In genomic region chr6:26223213-26223612, GRCh38 we compare ENCODE assay signal across 8 cellular contexts.
DNase-seq lines count a peak whose midpoint lies in the region; ATAC-seq, FAIRE-seq and TF ChIP-seq lines count a peak whose summit lies in the region.

No MANE protein-coding gene starts in this region.

- no peak overlapping the region for H3K4me3 Mint-ChIP-seq in T-helper 17 cell

- H3K9me1 ChIP-seq in keratinocyte (ENCODE audit: control insufficient read depth, extremely low read depth, insufficient read depth, low read length): no peaks in the 10 kb centered on the region

- H3K9me3 ChIP-seq in T-helper 17 cell (ENCODE audit: control insufficient read depth, low read length, poor library complexity, severe bottlenecking): no peaks in the 10 kb centered on the region
- H3K9me3 ChIP-seq in keratinocyte (ENCODE audit: control insufficient read depth, low read depth, low read length): peaks cover 3% of the 10 kb centered on the region

- H3K9ac ChIP-seq in keratinocyte (ENCODE audit: control insufficient read depth, extremely low read depth, insufficient read depth, low read length): peak overlapping the region; percentile 79

- H3K4me1 Mint-ChIP-seq in T-helper 17 cell: peaks cover 14% of the 10 kb centered on the region

- no peaks in the 10 kb centered on the region for H3K79me2 ChIP-seq in keratinocyte (ENCODE audit: control insufficient read depth, insufficient read depth, low read length)

- H3K27ac ChIP-seq in keratinocyte (ENCODE audit: control insufficient read depth, insufficient read depth, low read length): peak overlapping the region; percentile 97

- FAIRE-seq in keratinocyte (lab: Jason Lieb, UNC) (no peak), urothelium cell line (lab: Jason Lieb, UNC) (no peak)

- no peaks in the 10 kb centered on the region for H3K36me3 ChIP-seq in keratinocyte (ENCODE audit: control insufficient read depth in 2 of 2, extremely low read depth in 1 of 2, insufficient read depth in 2 of 2, low read length in 2 of 2)

- no peaks in the 10 kb centered on the region for H3K27me3 Mint-ChIP-seq in T-helper 17 cell

- peak overlapping the region; percentile 63 for H3K4me3 ChIP-seq in HFF-Myc (replicated peaks; ENCODE audit: low read depth, low read length)
- H3K4me3 ChIP-seq in keratinocyte (ENCODE audit: control insufficient read depth in 2 of 3, extremely low read depth in 1 of 3, insufficient read depth in 2 of 3, low read depth in 1 of 3, low read length in 3 of 3): peak overlapping the region; percentile 45 to 80 (median 71)

- DNase-seq in COR-L47 (lab: John Stamatoyannopoulos, UW) (peak; percentile 58), HFF-Myc (ENCODE audit: extremely low read depth, low read depth) (no peak), T-helper 17 cell (no peak), keratinocyte (ENCODE audit: low read depth, low spot score) (no peak), urothelium cell line (ENCODE audit: low spot score) (peak; percentile 23)
- no peak for DNase-seq in effector CD4-positive, alpha-beta T cell

- peaks cover 22% of the 10 kb centered on the region for H3K4me1 ChIP-seq in keratinocyte (ENCODE audit: control insufficient read depth, extremely low read depth, insufficient read depth, low read length)

- no peaks in the 10 kb centered on the region for H4K20me1 ChIP-seq in keratinocyte (ENCODE audit: control insufficient read depth, extremely low read depth, insufficient read depth, low read length)

- peak overlapping the region; percentile 75 for H2AFZ ChIP-seq in keratinocyte (ENCODE audit: control insufficient read depth, low read length)

- H3K4me2 ChIP-seq in keratinocyte (ENCODE audit: control insufficient read depth, extremely low read depth, insufficient read depth, low read depth, low read length): peak overlapping the region; percentile 80

- no peak for TF ChIP-seq CTCF in HFF-Myc (IDR thresholded peaks at IDR 0.05; ENCODE audit: low read depth, low read length, missing control alignments)
- no peak for TF ChIP-seq CTCF in keratinocyte (optimal IDR thresholded peaks at IDR 0.05 in 1 of 3, IDR thresholded peaks at IDR 0.05 in 1 of 3, conservative IDR thresholded peaks at IDR 0.05 in 1 of 3; ENCODE audit: extremely low read depth in 1 of 3, insufficient read depth in 2 of 3, low read length in 3 of 3)

- peak; percentile 4 for ATAC-seq in T-helper 17 cell
- no peak for ATAC-seq in GM21723 (IDR thresholded peaks at IDR 0.05; ENCODE audit: unreplicated experiment)
- no peak for ATAC-seq in GM21526 (IDR thresholded peaks at IDR 0.05; ENCODE audit: low FRiP score, unreplicated experiment)

- no peaks in the 10 kb centered on the region for H3K27me3 ChIP-seq in keratinocyte (ENCODE audit: control insufficient read depth, extremely low read depth, insufficient read depth, low read length)

- H3K36me3 Mint-ChIP-seq in T-helper 17 cell (ENCODE audit: low read depth): no peaks in the 10 kb centered on the region

- no peak overlapping the region for H3K27ac Mint-ChIP-seq in T-helper 17 cell

- dilution Hi-C loops in keratinocyte (cut with MboI; ENCODE audit: extremely low pct_ligation_motif_present, low sequenced_read_pairs): no loop called here

Comparison
In these comparisons a context has a peak if more than half of its experiments do, and no peak if none do; other contexts are left out.
1. DNase-seq: peak in COR-L47 (single experiment) and urothelium cell line (single experiment); none in HFF-Myc (single experiment), T-helper 17 cell (0 of 3), keratinocyte (single experiment) and effector CD4-positive, alpha-beta T cell (single experiment).